ENCODE assay signal across 8 cellular contexts in the genomic region with DNA sequence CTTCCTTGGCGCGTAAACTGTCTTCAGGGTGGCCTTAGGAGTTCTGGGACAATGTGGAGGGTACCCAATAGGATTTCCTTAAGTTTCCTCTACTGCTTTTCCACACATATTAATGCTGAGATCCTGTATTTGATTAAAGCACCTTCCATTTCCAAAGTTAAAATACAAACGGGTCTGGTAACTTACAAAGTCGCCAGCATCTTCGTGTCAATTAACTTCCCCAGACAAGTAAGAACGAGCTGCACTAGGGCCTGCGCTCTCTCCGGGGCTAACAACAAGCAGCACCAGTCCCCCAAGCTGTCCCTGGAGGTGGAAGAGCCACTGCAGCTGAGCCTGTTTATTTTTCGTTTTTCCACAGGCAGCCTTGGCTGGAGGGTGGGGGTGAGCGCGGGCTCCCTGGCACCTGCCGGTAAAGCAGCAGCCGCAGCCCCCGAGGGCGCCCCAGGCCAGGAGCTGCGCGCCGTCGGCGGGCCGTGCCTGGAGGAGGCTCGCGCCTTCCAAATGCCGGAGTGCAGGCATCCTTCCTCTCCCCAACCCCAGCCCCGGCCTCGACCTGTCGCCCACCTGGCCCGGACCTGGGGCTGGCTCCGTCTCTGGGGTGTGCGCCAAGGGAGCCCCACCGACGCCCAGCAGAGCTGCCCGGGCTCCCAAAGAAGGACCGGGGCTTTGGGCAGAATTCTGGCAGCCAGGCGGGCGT.
A peak's percentile ranks its signal among the peaks of the same experiment; 100 is the strongest.
DNase-seq lines count a peak whose midpoint lies in the region; ATAC-seq and TF ChIP-seq lines count a peak whose summit lies in the region.

No MANE protein-coding gene starts in this region.

- peak; percentile 28 for ATAC-seq in HG02759 (IDR thresholded peaks at IDR 0.05; ENCODE audit: unreplicated experiment)
- ATAC-seq in thoracic aorta (ENCODE audit: insufficient number of reproducible peaks, low FRiP score, low read depth), result no peak
- ATAC-seq in GM18519 (IDR thresholded peaks at IDR 0.05; ENCODE audit: low FRiP score, unreplicated experiment), result no peak

- H3K9me3 ChIP-seq in SJSA1 (replicated peaks) (no peaks in the 10 kb centered on the region), thoracic aorta (no peaks in the 10 kb centered on the region)

- no peak for TF ChIP-seq CTCF in thoracic aorta (IDR thresholded peaks at IDR 0.05)

- H3K4me3 ChIP-seq in SJSA1 (peak overlapping the region; percentile 30), thoracic aorta (peak overlapping the region; percentile 77)

- H3K4me1 ChIP-seq in SJSA1 (replicated peaks), result peaks cover 12% of the 10 kb centered on the region
- peaks cover 6% of the 10 kb centered on the region in 2 donors for H3K4me1 ChIP-seq in thoracic aorta (ENCODE audit: control insufficient read depth in 1 of 2, low read depth in 2 of 2)

- no peak overlapping the region for H3K27ac ChIP-seq in SJSA1
- H3K27ac ChIP-seq in thoracic aorta, result no peak overlapping the region

- peak; percentile 25 for DNase-seq in NCI-H82 (lab: John Stamatoyannopoulos, UW)
- DNase-seq in NCI-H82 treated with DMSO at 0.1 percent for 48 hours (lab: John Stamatoyannopoulos, UW; ENCODE audit: unreplicated experiment), result no peak
- no peak for DNase-seq in SJSA1 (ENCODE audit: low read depth in 1 of 2, low spot score in 2 of 2)
- DNase-seq in iPS-NIHi11 (ENCODE audit: low spot score), result peak; percentile 46
- no peak for DNase-seq in thoracic aorta (ENCODE audit: low spot score)
- DNase-seq in AML-193 (lab: John Stamatoyannopoulos, UW), result no peak

- H3K36me3 ChIP-seq in SJSA1 (no peaks in the 10 kb centered on the region), thoracic aorta (no peaks in the 10 kb centered on the region)

- H3K27me3 ChIP-seq in SJSA1 (replicated peaks) (peaks cover 46% of the 10 kb centered on the region), thoracic aorta (replicated peaks; ENCODE audit: insufficient read depth) (peaks cover 15% of the 10 kb centered on the region)

Comparison
In these comparisons a context has a peak if more than half of its experiments do, and no peak if none do; other contexts are left out.
1. DNase-seq: peak in NCI-H82 (single experiment) and iPS-NIHi11 (single experiment); none in NCI-H82 treated with DMSO at 0.1 percent for 48 hours (single experiment), SJSA1 (0 of 2), thoracic aorta (single experiment) and AML-193 (0 of 2).